In genomic region chr17:17545031-17545820, GRCh38 we compare ENCODE assay signal across 15 cellular contexts. TPM values are rescaled to one million over a fixed set of nuclear protein-coding genes. Genes with fewer than 3 reads are reported as not detected.
DNase-seq lines count a peak whose midpoint lies in the region; ATAC-seq and TF ChIP-seq lines count a peak whose summit lies in the region.
"Had no signal": no experiment of that assay in that cellular context is flagged by ENCODE, and none has a peak within 500 bp of the region (broad histone marks: within the 10 kb centered on the region; RNA-seq: fewer than 3 reads in every experiment).

No MANE protein-coding gene starts in this region.

- no TSS peak for BruUV-seq in IMR-90 (replicated peaks; lab: Mats Ljungman, UMichigan)

- H3K56ac ChIP-seq in IMR-90 (ENCODE audit: extremely low read depth, insufficient read depth, low read length) = no peak overlapping the region

- H3K4me3 Mint-ChIP-seq in chondrocyte (ENCODE audit: unreplicated experiment) = no peak overlapping the region
- H3K4me3 Mint-ChIP-seq in stimulated activated effector memory CD8-positive, alpha-beta T cell treated with anti-CD3 and anti-CD28 coated beads, Interleukin-12 subunit alpha, Interleukin-12 subunit beta, amount 100 ng/mL, for 72 hours = no peak overlapping the region
- H3K4me3 Mint-ChIP-seq: nephron progenitor cell, WTC11 had no signal

- H2BK20ac ChIP-seq in IMR-90 (ENCODE audit: low read depth, low read length) = no peak overlapping the region

- WGBS in IMR-90 (ENCODE audit: extremely low coverage in 2 of 2, insufficient read length in 1 of 2), 2 experiments = 90% methylated on average over 14 of the region's 20 CpGs; no CpG with 5 or more reads in 1 of the 2 experiments

- H2AK9ac ChIP-seq in IMR-90 (replicated peaks; ENCODE audit: low read depth, low read length, poor library complexity) = peak overlapping the region; percentile 55

- no peaks in the 10 kb centered on the region for H3K79me1 ChIP-seq in IMR-90 (ENCODE audit: low read depth in 1 of 2, low read length in 2 of 2)

- H4K20me1 ChIP-seq in IMR-90 (ENCODE audit: insufficient read depth, low read length) = peaks cover 9% of the 10 kb centered on the region

- no peak overlapping the region for H4K91ac ChIP-seq in IMR-90 (ENCODE audit: insufficient read depth, low read depth, low read length)

- peak overlapping the region; percentile 39; the same call in 1 of the 2 replicates for H3K4ac ChIP-seq in IMR-90 (ENCODE audit: low read depth, low read length)

- no peak for DNase-seq in AG04450 (ENCODE audit: low read depth, low spot score)
- DNase-seq in IMR-90 = peak; percentile 57
- DNase-seq in chondrocyte (ENCODE audit: low spot score) = no peak
- peak; percentile 25 for DNase-seq in medulla oblongata (ENCODE audit: extremely low spot score)
- no peak for DNase-seq in stimulated activated effector memory CD8-positive, alpha-beta T cell treated with anti-CD3 and anti-CD28 coated beads, Interleukin-12 subunit alpha, Interleukin-12 subunit beta, amount 100 ng/mL, for 72 hours (ENCODE audit: low spot score in 2 of 2)
- no peak for DNase-seq in NCI-H2029 (lab: John Stamatoyannopoulos, UW)
- DNase-seq in NCI-H82 (lab: John Stamatoyannopoulos, UW) = no peak
- DNase-seq: activated naive CD4-positive, alpha-beta T cell; Calu3; left colon; MV-4-11; NCI-H2171 treated with DMSO at 0.1 percent for 48 hours; nephron progenitor cell had no signal

- H3K36me3 Mint-ChIP-seq in chondrocyte (ENCODE audit: low read depth) = no peaks in the 10 kb centered on the region
- no peaks in the 10 kb centered on the region for H3K36me3 Mint-ChIP-seq in stimulated activated effector memory CD8-positive, alpha-beta T cell treated with anti-CD3 and anti-CD28 coated beads, Interleukin-12 subunit alpha, Interleukin-12 subunit beta, amount 100 ng/mL, for 72 hours
- H3K36me3 Mint-ChIP-seq: WTC11 had no signal

- H2AK5ac ChIP-seq in IMR-90 (ENCODE audit: low read depth, low read length) = peak overlapping the region; percentile 64; the same call in 1 of the 2 replicates

- CTCF ChIA-PET in AG04450 (lab: Charles Lee) = no interaction called here
- CTCF ChIA-PET in IMR-90 (lab: Yijun Ruan, JAX) = no interaction called here

- ATAC-seq in IMR-90 (ENCODE audit: low read depth) (peak; percentile 98), HG03159 (IDR thresholded peaks at IDR 0.05; ENCODE audit: unreplicated experiment) (no peak)
- no peak for ATAC-seq in stimulated activated effector memory CD8-positive, alpha-beta T cell treated with anti-CD3 and anti-CD28 coated beads, Interleukin-12 subunit alpha, Interleukin-12 subunit beta, amount 100 ng/mL, for 72 hours
- ATAC-seq: left colon, WTC11 had no signal

- no peaks in the 10 kb centered on the region; the same call in 1 of the 2 replicates for H3K9me3 ChIP-seq in AG04450 (ENCODE audit: control insufficient read depth, insufficient read depth, low read length)
- no peaks in the 10 kb centered on the region for H3K9me3 ChIP-seq in IMR-90 (ENCODE audit: control insufficient read depth, insufficient read depth, low read length)

- POLR2A ChIA-PET in AG04450 (lab: Yijun Ruan, JAX) = interaction anchor here (1.0 kb wide), 1 partner anchor 49 kb away, joined by 3 read pairs; the partner anchor contains the start of gene RASD1
- POLR2A ChIA-PET in IMR-90 (lab: Charles Lee; ENCODE audit: unreplicated experiment) = no interaction called here

- H3K4me1 Mint-ChIP-seq in chondrocyte (ENCODE audit: low read depth) = peaks cover 14% of the 10 kb centered on the region
- H3K4me1 Mint-ChIP-seq in stimulated activated effector memory CD8-positive, alpha-beta T cell treated with anti-CD3 and anti-CD28 coated beads, Interleukin-12 subunit alpha, Interleukin-12 subunit beta, amount 100 ng/mL, for 72 hours = peaks cover 8% of the 10 kb centered on the region

- intact Hi-C loops in IMR-90 (cut with micrococcal nuclease) = no loop called here

- 0 out of 2 replicates have a peak overlapping the region, but pooled peaks have one; percentile 71 for H3K23ac ChIP-seq in IMR-90 (ENCODE audit: low read depth, low read length)

- H3K27me3 Mint-ChIP-seq in chondrocyte (ENCODE audit: low read depth) = no peaks in the 10 kb centered on the region

- peak overlapping the region; percentile 28 for H3K27ac Mint-ChIP-seq in chondrocyte (ENCODE audit: unreplicated experiment)
- H3K27ac Mint-ChIP-seq in stimulated activated effector memory CD8-positive, alpha-beta T cell treated with anti-CD3 and anti-CD28 coated beads, Interleukin-12 subunit alpha, Interleukin-12 subunit beta, amount 100 ng/mL, for 72 hours = no peak overlapping the region

- dilution Hi-C loops in IMR-90 (cut with HindIII; ENCODE audit: low sequenced_read_pairs, unreplicated experiment) = no loop called here

- H3K9ac ChIP-seq in IMR-90 (ENCODE audit: low read depth, low read length) = no peak overlapping the region

- H3K27me3 ChIP-seq in AG04450 (ENCODE audit: control insufficient read depth, insufficient read depth, low read length) = no peaks in the 10 kb centered on the region
- H3K27me3 ChIP-seq in IMR-90 (ENCODE audit: control insufficient read depth, insufficient read depth, low read length) = no peaks in the 10 kb centered on the region

- H4K8ac ChIP-seq in IMR-90 (ENCODE audit: low read depth in 2 of 2, low read length in 2 of 2) = no peak overlapping the region

- H3K4me3 ChIP-seq in AG04450 (ENCODE audit: low read depth, low read length) (no peak overlapping the region), IMR-90 (ENCODE audit: insufficient read depth, low read depth, low read length) (no peak overlapping the region)

- H2BK5ac ChIP-seq in IMR-90 (ENCODE audit: low read depth, low read length, poor library complexity, severe bottlenecking) = no peak overlapping the region

- TF ChIP-seq RAD21 in IMR-90 (IDR thresholded peaks at IDR 0.05; ENCODE audit: low read length) = no peak

- H2AFZ ChIP-seq in IMR-90 (replicated peaks; ENCODE audit: low read length, poor library complexity) = no peak overlapping the region

- H3K4me1 ChIP-seq in IMR-90 (ENCODE audit: control insufficient read depth, insufficient read depth, low read length) = peaks cover 9% of the 10 kb centered on the region

- peak overlapping the region; percentile 60; the same call in 1 of the 2 replicates for H3K4me2 ChIP-seq in IMR-90 (ENCODE audit: low read depth, low read length)

- TF ChIP-seq CTCF in AG04450 (IDR thresholded peaks at IDR 0.05; ENCODE audit: low read depth, low read length) = no peak
- no peak for TF ChIP-seq CTCF in IMR-90 (conservative IDR thresholded peaks at IDR 0.05; ENCODE audit: low read depth, low read length)
- no peak for TF ChIP-seq CTCF in chondrocyte (IDR thresholded peaks at IDR 0.05)

- H2BK15ac ChIP-seq in IMR-90 (ENCODE audit: low read depth, low read length) = no peak overlapping the region

- H2BK120ac ChIP-seq in IMR-90 (ENCODE audit: low read depth, low read length) = no peak overlapping the region

- in situ Hi-C loops in IMR-90 (cut with MboI; ENCODE audit: low sequenced_read_pairs) = no loop called here

- H3K9me3 Mint-ChIP-seq in chondrocyte (ENCODE audit: low read depth) = no peaks in the 10 kb centered on the region
- no peaks in the 10 kb centered on the region for H3K9me3 Mint-ChIP-seq in stimulated activated effector memory CD8-positive, alpha-beta T cell treated with anti-CD3 and anti-CD28 coated beads, Interleukin-12 subunit alpha, Interleukin-12 subunit beta, amount 100 ng/mL, for 72 hours
- H3K9me3 Mint-ChIP-seq: nephron progenitor cell, WTC11 had no signal

- no peaks in the 10 kb centered on the region for H3K36me3 ChIP-seq in IMR-90 (ENCODE audit: control insufficient read depth, insufficient read depth, low read length)

- H3K27ac ChIP-seq in AG04450 (ENCODE audit: low read depth, low read length) = peak overlapping the region; percentile 11
- no peak overlapping the region for H3K27ac ChIP-seq in IMR-90 (ENCODE audit: insufficient read depth, low read length)

- no peak overlapping the region for H4K5ac ChIP-seq in IMR-90 (ENCODE audit: low read depth, low read length)

- no peak overlapping the region for H3K18ac ChIP-seq in IMR-90 (ENCODE audit: low read depth, low read length)

- H3K9me1 ChIP-seq in IMR-90 (ENCODE audit: insufficient read depth, low read length) = peaks cover 12% of the 10 kb centered on the region

- peak overlapping the region; percentile 63; the same call in 1 of the 2 replicates for H3K14ac ChIP-seq in IMR-90 (replicated peaks; ENCODE audit: low read depth, low read length)

- no peak for TF ChIP-seq POLR2A in IMR-90 (IDR thresholded peaks at IDR 0.05; ENCODE audit: low read depth, low read length)

TF ChIP-seq in IMR-90, 13 proteins besides CTCF, POLR2A, EP300 and RAD21 (continues in another document):
- TF ChIP-seq SMC3 (IDR thresholded peaks at IDR 0.05; ENCODE audit: low read depth, low read length) (no peak), FOS (IDR thresholded peaks at IDR 0.05; ENCODE audit: low read depth, low read length) (peak; percentile 40; the same call in 1 of the 2 replicates), BHLHE40 (IDR thresholded peaks at IDR 0.05; ENCODE audit: low read depth, low read length) (no peak), RCOR1 (IDR thresholded peaks at IDR 0.05; ENCODE audit: insufficient replicate concordance, low read length) (no peak), MAFK (IDR thresholded peaks at IDR 0.05; ENCODE audit: low read depth, low read length) (no peak), CHD1 (IDR thresholded peaks at IDR 0.05; ENCODE audit: low read depth, low read length) (no peak), NFE2L2 (IDR thresholded peaks at IDR 0.05; ENCODE audit: low read depth, low read length) (no peak)

RNA-seq across cellular contexts. Expression of gene PEMT, which starts 46.3 kb away (rescaled TPM):
- 14.9 and 23.2 TPM in 2 replicates for polyA plus RNA-seq in AG04450 (2011; rRNA removed)
- 11.7 and 15.3 TPM in 2 replicates for polyA minus RNA-seq in AG04450 (2011; rRNA and poly(A)+ RNA removed)
- 23.3 and 25.0 TPM in 2 replicates for total RNA-seq in IMR-90 (2012; rRNA removed)
- polyA plus RNA-seq in IMR-90 (2012; rRNA removed) = 49.5 and 54.5 TPM in 2 replicates
- polyA plus RNA-seq in IMR-90 (2012; cell fraction: cytosol; rRNA removed) = 32.8 and 68.4 TPM in 2 replicates
- 12.5 and 28.3 TPM in 2 replicates for polyA plus RNA-seq in IMR-90 (2012; cell fraction: nucleus; rRNA removed; ENCODE audit: low replicate concordance)
- total RNA-seq in chondrocyte = 27.5 to 33.8 TPM (median 31.1 TPM) in 3 replicates

RNA-seq across cellular contexts. Expression of gene RASD1, which starts 49.0 kb away (rescaled TPM):
- polyA plus RNA-seq in AG04450 (2011; rRNA removed) (0.55 and 0.91 TPM in 2 replicates), IMR-90 (2012; rRNA removed) (1.4 and 1.8 TPM in 2 replicates)
- 0.65 and 0.69 TPM in 2 replicates for polyA minus RNA-seq in AG04450 (2011; rRNA and poly(A)+ RNA removed)
- total RNA-seq in IMR-90 (2012; rRNA removed) (0.54 and 1.1 TPM in 2 replicates), chondrocyte (0.31 to 0.72 TPM (median 0.42 TPM) in 3 replicates)
- polyA plus RNA-seq in IMR-90 (2012; cell fraction: cytosol; rRNA removed) = 1.2 and 5.9 TPM in 2 replicates
- 8.4 and 9.1 TPM in 2 replicates for polyA plus RNA-seq in IMR-90 (2012; cell fraction: nucleus; rRNA removed; ENCODE audit: low replicate concordance)
- total RNA-seq: Calu3 had no signal

Comparison
In these comparisons a context has a peak if more than half of its experiments do, and no peak if none do; other contexts are left out.
1. DNase-seq: peak in IMR-90 (single experiment) and medulla oblongata (single experiment); none in AG04450 (single experiment), chondrocyte (single experiment), stimulated activated effector memory CD8-positive, alpha-beta T cell treated with anti-CD3 and anti-CD28 coated beads, Interleukin-12 subunit alpha, Interleukin-12 subunit beta, amount 100 ng/mL, for 72 hours (0 of 2), NCI-H2029 (single experiment) and NCI-H82 (single experiment).